ENCODE assay signal across 24 cellular contexts in genomic region chr15:90878660-90879059, GRCh38.
"Had no signal": no experiment of that assay in that cellular context is flagged by ENCODE, and none has a peak within 500 bp of the region (broad histone marks: within the 10 kb centered on the region; RNA-seq: fewer than 3 reads in every experiment).

No MANE protein-coding gene starts in this region.

- H3K4me3 ChIP-seq: ascending aorta, cardiac muscle cell, gastroesophageal sphincter, hepatocyte, mucosa of descending colon, ovary, right lobe of liver, testis, transverse colon had no signal

- DNase-seq: activated CD4-positive, alpha-beta T cell treated with anti-CD3 and anti-CD28 coated beads for 48 hours; activated effector memory CD4-positive, alpha-beta T cell treated with Interleukin-2 at 50 U/mL for 16 hours; activated naive CD4-positive, alpha-beta T cell treated with Interleukin-2 at 50 U/mL for 16 hours; activated naive CD8-positive, alpha-beta T cell treated with anti-CD3 and anti-CD28 coated beads, Interleukin-2, amount 10 ng/mL, durations not matched to agents 7 days and 5 days; activated T-cell treated with anti-CD3 and anti-CD28 coated beads, Interleukin-2, amount 50 U/mL, for 4 hours; cerebellar nuclear complex; cortex of kidney; islet precursor cell; left ventricle myocardium superior; mucosa of descending colon; nephron progenitor cell; stimulated activated CD4-positive, alpha-beta T cell treated with anti-CD3 and anti-CD28 coated beads, Interleukin-2, amount 100 ng/mL, for 48 hours; stimulated activated naive CD8-positive, alpha-beta T cell treated with anti-CD3 and anti-CD28 coated beads, Interleukin-15, Interleukin-2, amounts not matched to agents 100 U/mL and 50 U/mL, for 24 hours; testis; transverse colon had no signal

- H3K9me3 ChIP-seq: ascending aorta, gastroesophageal sphincter, mucosa of descending colon, ovary, right lobe of liver, testis, transverse colon had no signal

- H3K27ac Mint-ChIP-seq: activated naive CD8-positive, alpha-beta T cell treated with anti-CD3 and anti-CD28 coated beads, Interleukin-2, amount 10 ng/mL, durations not matched to agents 7 days and 5 days; nephron progenitor cell; progenitor cell of endocrine pancreas had no signal

- H3K27me3 Mint-ChIP-seq: activated naive CD8-positive, alpha-beta T cell treated with anti-CD3 and anti-CD28 coated beads, Interleukin-2, amount 10 ng/mL, durations not matched to agents 7 days and 5 days; brain; progenitor cell of endocrine pancreas had no signal

- ATAC-seq: activated T-cell treated with anti-CD3 and anti-CD28 coated beads, Interleukin-2, amount 50 U/mL, for 4 hours; gastroesophageal sphincter; left ventricle myocardium superior; mucosa of descending colon; right lobe of liver; SK-N-SH treated with all-trans-retinoic acid at 6 μM for 48 hours; stimulated activated naive CD8-positive, alpha-beta T cell treated with anti-CD3 and anti-CD28 coated beads, Interleukin-15, Interleukin-2, amounts not matched to agents 100 U/mL and 50 U/mL, for 24 hours had no signal

- H3K9me3 Mint-ChIP-seq: activated naive CD8-positive, alpha-beta T cell treated with anti-CD3 and anti-CD28 coated beads, Interleukin-2, amount 10 ng/mL, durations not matched to agents 7 days and 5 days; activated T-cell treated with anti-CD3 and anti-CD28 coated beads, Interleukin-2, amount 50 U/mL, for 4 hours; brain; nephron progenitor cell had no signal

- H3K36me3 ChIP-seq: ovary had no signal

- H3K27me3 ChIP-seq: ascending aorta, cardiac muscle cell, gastroesophageal sphincter, hepatocyte, ovary, right lobe of liver, testis, transverse colon had no signal

- H3K4me3 Mint-ChIP-seq: activated naive CD8-positive, alpha-beta T cell treated with anti-CD3 and anti-CD28 coated beads, Interleukin-2, amount 10 ng/mL, durations not matched to agents 7 days and 5 days; activated T-cell treated with anti-CD3 and anti-CD28 coated beads, Interleukin-2, amount 50 U/mL, for 4 hours; brain; nephron progenitor cell had no signal
